Comparison of ENCODE assay signal across 8 cellular contexts in genomic region chr3:47850062-47850802, GRCh38. TPM values are rescaled to one million over a fixed set of nuclear protein-coding genes. Genes with fewer than 3 reads are reported as not detected.
DNase-seq lines count a peak whose midpoint lies in the region; ATAC-seq and TF ChIP-seq lines count a peak whose summit lies in the region.

No MANE protein-coding gene starts in this region.

- H3K4me1 ChIP-seq in gastroesophageal sphincter: no peaks in the 10 kb centered on the region
- H3K4me1 ChIP-seq in thoracic aorta (ENCODE audit: control insufficient read depth in 1 of 2, low read depth in 2 of 2): no peaks in the 10 kb centered on the region

- H3K36me3 ChIP-seq in gastroesophageal sphincter (peaks cover 0 to 100% of the 10 kb centered on the region in 2 donors), thoracic aorta (peaks cover 77% of the 10 kb centered on the region)

- H3K27ac Mint-ChIP-seq in activated CD4-positive, alpha-beta memory T cell treated with anti-CD3 and anti-CD28 coated beads for 36 hours: peak overlapping the region; percentile 33
- no peak overlapping the region for H3K27ac Mint-ChIP-seq in activated CD4-positive, alpha-beta memory T cell treated with anti-CD3 and anti-CD28 coated beads, Interleukin-2, amount 10 ng/mL, durations not matched to agents 7 days and 5 days

- H3K36me3 Mint-ChIP-seq in activated CD4-positive, alpha-beta memory T cell treated with anti-CD3 and anti-CD28 coated beads for 36 hours: peaks cover 26% of the 10 kb centered on the region
- H3K36me3 Mint-ChIP-seq in activated CD4-positive, alpha-beta memory T cell treated with anti-CD3 and anti-CD28 coated beads, Interleukin-2, amount 10 ng/mL, durations not matched to agents 7 days and 5 days (ENCODE audit: low read depth): peaks cover 40% of the 10 kb centered on the region

- CTCF ChIA-PET in activated CD4-positive, alpha-beta memory T cell treated with anti-CD3 and anti-CD28 coated beads for 36 hours (lab: Charles Lee): interaction anchor here (0.6 to 1.7 kb wide), 5 partner anchors 10 to 301 kb away, joined by 3 to 5 read pairs (median 4); no protein-coding TSS in a partner anchor
- CTCF ChIA-PET in activated CD4-positive, alpha-beta memory T cell treated with anti-CD3 and anti-CD28 coated beads, Interleukin-2, amount 10 ng/mL, durations not matched to agents 7 days and 5 days (lab: Charles Lee): no interaction called here

- POLR2A ChIA-PET in activated CD4-positive, alpha-beta memory T cell treated with anti-CD3 and anti-CD28 coated beads for 36 hours (lab: Charles Lee): interaction anchor here (1.2 kb wide), 1 partner anchor 25 kb away, joined by 4 read pairs; no protein-coding TSS in a partner anchor
- POLR2A ChIA-PET in activated CD4-positive, alpha-beta memory T cell treated with anti-CD3 and anti-CD28 coated beads, Interleukin-2, amount 10 ng/mL, durations not matched to agents 7 days and 5 days (lab: Charles Lee): interaction anchor here (1.4 kb wide), 1 partner anchor 10 kb away, joined by 3 read pairs; no protein-coding TSS in a partner anchor

- no peaks in the 10 kb centered on the region for H3K4me1 Mint-ChIP-seq in activated CD4-positive, alpha-beta memory T cell treated with anti-CD3 and anti-CD28 coated beads for 36 hours (ENCODE audit: low read depth)
- no peaks in the 10 kb centered on the region for H3K4me1 Mint-ChIP-seq in activated CD4-positive, alpha-beta memory T cell treated with anti-CD3 and anti-CD28 coated beads, Interleukin-2, amount 10 ng/mL, durations not matched to agents 7 days and 5 days

- H3K4me3 ChIP-seq in gastroesophageal sphincter (no peak overlapping the region), thoracic aorta (no peak overlapping the region)

- no peak overlapping the region for H3K4me3 Mint-ChIP-seq in activated CD4-positive, alpha-beta memory T cell treated with anti-CD3 and anti-CD28 coated beads for 36 hours
- H3K4me3 Mint-ChIP-seq in activated CD4-positive, alpha-beta memory T cell treated with anti-CD3 and anti-CD28 coated beads, Interleukin-2, amount 10 ng/mL, durations not matched to agents 7 days and 5 days: no peak overlapping the region

- peak in 3 of 4 experiments; percentile 34 to 41 (median 39) for TF ChIP-seq CTCF in gastroesophageal sphincter (IDR thresholded peaks at IDR 0.05)
- TF ChIP-seq CTCF in thoracic aorta (IDR thresholded peaks at IDR 0.05): peak; percentile 36

- no peak for TF ChIP-seq EP300 in gastroesophageal sphincter (IDR thresholded peaks at IDR 0.05)

- no peaks in the 10 kb centered on the region for H3K9me3 ChIP-seq in gastroesophageal sphincter
- no peaks in the 10 kb centered on the region for H3K9me3 ChIP-seq in thoracic aorta

- H3K9me3 Mint-ChIP-seq in activated CD4-positive, alpha-beta memory T cell treated with anti-CD3 and anti-CD28 coated beads for 36 hours: no peaks in the 10 kb centered on the region
- no peaks in the 10 kb centered on the region for H3K9me3 Mint-ChIP-seq in activated CD4-positive, alpha-beta memory T cell treated with anti-CD3 and anti-CD28 coated beads, Interleukin-2, amount 10 ng/mL, durations not matched to agents 7 days and 5 days

- intact Hi-C loops in activated CD4-positive, alpha-beta memory T cell treated with anti-CD3 and anti-CD28 coated beads for 36 hours (cut with micrococcal nuclease): no loop called here

- no peak for TF ChIP-seq POLR2A in gastroesophageal sphincter (IDR thresholded peaks at IDR 0.05)

- no peaks in the 10 kb centered on the region for H3K27me3 ChIP-seq in gastroesophageal sphincter
- H3K27me3 ChIP-seq in thoracic aorta (replicated peaks; ENCODE audit: insufficient read depth): no peaks in the 10 kb centered on the region

- peak; percentile 69 for ATAC-seq in SK-N-SH treated with all-trans-retinoic acid at 6 μM for 48 hours
- no peak for ATAC-seq in gastroesophageal sphincter
- ATAC-seq in thoracic aorta (ENCODE audit: insufficient number of reproducible peaks, low FRiP score, low read depth): no peak
- no peak for ATAC-seq in HG03520 (IDR thresholded peaks at IDR 0.05; ENCODE audit: unreplicated experiment)
- no peak for ATAC-seq in HG02610 (IDR thresholded peaks at IDR 0.05; ENCODE audit: unreplicated experiment)

- H3K27me3 Mint-ChIP-seq in activated CD4-positive, alpha-beta memory T cell treated with anti-CD3 and anti-CD28 coated beads for 36 hours: no peaks in the 10 kb centered on the region
- no peaks in the 10 kb centered on the region for H3K27me3 Mint-ChIP-seq in activated CD4-positive, alpha-beta memory T cell treated with anti-CD3 and anti-CD28 coated beads, Interleukin-2, amount 10 ng/mL, durations not matched to agents 7 days and 5 days

- H3K27ac ChIP-seq in gastroesophageal sphincter (peak overlapping the region in 2 of 4 donors; percentile 23 to 35), thoracic aorta (peak overlapping the region in 1 of 2 donors; percentile 20)

- 60 to 80% methylated on average over 2 to 9 of the region's 13 CpGs for WGBS in gastroesophageal sphincter (ENCODE audit: low coverage in 1 of 2), 2 donors

- no peak for DNase-seq in activated CD4-positive, alpha-beta memory T cell treated with anti-CD3 and anti-CD28 coated beads for 36 hours
- DNase-seq in activated CD4-positive, alpha-beta memory T cell treated with anti-CD3 and anti-CD28 coated beads, Interleukin-2, amount 10 ng/mL, durations not matched to agents 7 days and 5 days: no peak
- DNase-seq in thoracic aorta (ENCODE audit: low spot score) (no peak), NCI-H1417 treated with DMSO at 0.1 percent for 48 hours (lab: John Stamatoyannopoulos, UW) (no peak)

TF ChIP-seq in SK-N-SH treated with all-trans-retinoic acid at 6 μM for 48 hours, 23 proteins besides CTCF, POLR2A, EP300 and RAD21 (continues in another document):
- no peak for TF ChIP-seq ZNF70 (CRISPR knock-in tag; IDR thresholded peaks at IDR 0.05)
- TF ChIP-seq CSRNP3 (CRISPR knock-in tag; IDR thresholded peaks at IDR 0.05): no peak
- TF ChIP-seq TOX (CRISPR knock-in tag; IDR thresholded peaks at IDR 0.05; ENCODE audit: borderline replicate concordance): no peak
- TF ChIP-seq SNAI2 (CRISPR knock-in tag; IDR thresholded peaks at IDR 0.05): no peak
- TF ChIP-seq POU6F1 (CRISPR knock-in tag; IDR thresholded peaks at IDR 0.05; ENCODE audit: borderline replicate concordance, low read depth): no peak
- TF ChIP-seq TSHZ2 (CRISPR knock-in tag; IDR thresholded peaks at IDR 0.05): no peak
- TF ChIP-seq ISL1 (CRISPR knock-in tag; IDR thresholded peaks at IDR 0.05): no peak
- TF ChIP-seq RARB (CRISPR knock-in tag; IDR thresholded peaks at IDR 0.05): no peak
- no peak for TF ChIP-seq ZFP30 (CRISPR knock-in tag; IDR thresholded peaks at IDR 0.05)
- no peak for TF ChIP-seq ZC3H10 (CRISPR knock-in tag; IDR thresholded peaks at IDR 0.05)

RNA-seq across cellular contexts. Expression of gene DHX30, which starts 47.3 kb away (rescaled TPM):
- total RNA-seq in activated CD4-positive, alpha-beta memory T cell treated with anti-CD3 and anti-CD28 coated beads for 36 hours: 10 to 100 TPM; 76.7 to 77.5 TPM
- total RNA-seq in activated CD4-positive, alpha-beta memory T cell treated with anti-CD3 and anti-CD28 coated beads, Interleukin-2, amount 10 ng/mL, durations not matched to agents 7 days and 5 days: 10 to 100 TPM; 62.0 to 63.0 TPM
- total RNA-seq in gastroesophageal sphincter (10 to 100 TPM; 63.7 to 89.5 (median 65.4) TPM), thoracic aorta (10 to 100 TPM; 60.2 to 68.4 TPM)
